In genomic region chr22:40055143-40055926, GRCh38 we compare ENCODE assay signal across 9 cellular contexts.
A peak's percentile ranks its signal among the peaks of the same experiment; 100 is the strongest.
DNase-seq lines count a peak whose midpoint lies in the region; ATAC-seq and TF ChIP-seq lines count a peak whose summit lies in the region.
"Had no signal": no experiment of that assay in that cellular context is flagged by ENCODE, and none has a peak within 500 bp of the region (broad histone marks: within the 10 kb centered on the region; RNA-seq: fewer than 3 reads in every experiment).

No MANE protein-coding gene starts in this region.

- H3K27ac ChIP-seq in CD8-positive, alpha-beta memory T cell (ENCODE audit: low read depth, low read length): peak overlapping the region; percentile 10

- ATAC-seq in GM19397 (IDR thresholded peaks at IDR 0.05; ENCODE audit: unreplicated experiment) (peak; percentile 77), HG03469 (IDR thresholded peaks at IDR 0.05; ENCODE audit: unreplicated experiment) (peak; percentile 68)
- ATAC-seq in central memory CD8-positive, alpha-beta T cell (replicated peaks; ENCODE audit: extremely low read depth, poor library complexity, severe bottlenecking): peak; percentile 94

- CTCF ChIA-PET in CD8-positive, alpha-beta memory T cell (lab: Charles Lee): interaction anchor here (0.8 to 1.9 kb wide), 5 partner anchors 8 to 136 kb away, joined by 3 to 5 read pairs (median 3); no protein-coding TSS in a partner anchor

- POLR2A ChIA-PET in CD8-positive, alpha-beta memory T cell (lab: Charles Lee): interaction anchor here (0.5 to 2.6 kb wide), 5 partner anchors 9 to 231 kb away, joined by 3 to 20 read pairs (median 4); partner anchors contain the start of gene TNRC6B

- H3K27me3 Mint-ChIP-seq in CD8-positive, alpha-beta memory T cell: peaks cover 0 to 1% of the 10 kb centered on the region in 2 donors
- H3K27me3 Mint-ChIP-seq in central memory CD8-positive, alpha-beta T cell: no peaks in the 10 kb centered on the region

- peak overlapping the region; percentile 9 for H3K4me3 ChIP-seq in CD8-positive, alpha-beta memory T cell (ENCODE audit: low read length)
- H3K4me3 ChIP-seq in HAP-1: no peak overlapping the region

- peak overlapping the region; percentile 7 to 80 (median 68) for H3K4me3 Mint-ChIP-seq in CD8-positive, alpha-beta memory T cell
- peak overlapping the region; percentile 59 for H3K4me3 Mint-ChIP-seq in central memory CD8-positive, alpha-beta T cell

- peaks cover 76 to 90% (median 90%) of the 10 kb centered on the region in 3 donors for H3K4me1 Mint-ChIP-seq in CD8-positive, alpha-beta memory T cell
- peaks cover 76% of the 10 kb centered on the region for H3K4me1 Mint-ChIP-seq in central memory CD8-positive, alpha-beta T cell

- peak in 2 of 5 donors; percentile 37 to 43 for DNase-seq in CD8-positive, alpha-beta memory T cell
- no peak for DNase-seq in central memory CD8-positive, alpha-beta T cell (ENCODE audit: low spot score in 2 of 2)
- DNase-seq in islet precursor cell: no peak
- DNase-seq in HAP-1 (ENCODE audit: low spot score in 2 of 2): no peak
- DNase-seq in DMS79 (lab: John Stamatoyannopoulos, UW): no peak
- DNase-seq in GM10266 (ENCODE audit: extremely low spot score): no peak
- DNase-seq: anterior cingulate cortex had no signal

- H3K9me3 ChIP-seq in CD8-positive, alpha-beta memory T cell (ENCODE audit: low read length): no peaks in the 10 kb centered on the region
- H3K9me3 ChIP-seq in HAP-1: no peaks in the 10 kb centered on the region

- peak overlapping the region; percentile 80 to 98 (median 88) for H3K27ac Mint-ChIP-seq in CD8-positive, alpha-beta memory T cell
- peak overlapping the region; percentile 69 for H3K27ac Mint-ChIP-seq in central memory CD8-positive, alpha-beta T cell (ENCODE audit: low read depth)

- H3K27me3 ChIP-seq in CD8-positive, alpha-beta memory T cell (ENCODE audit: insufficient read depth, low read length, poor library complexity, severe bottlenecking): no peaks in the 10 kb centered on the region
- no peaks in the 10 kb centered on the region for H3K27me3 ChIP-seq in HAP-1 (ENCODE audit: low read depth)

- no peak for TF ChIP-seq CTCF in GM10266 (IDR thresholded peaks at IDR 0.05; ENCODE audit: control insufficient read depth, insufficient read depth, low read depth, missing control alignments)

- H3K4me1 ChIP-seq in CD8-positive, alpha-beta memory T cell (ENCODE audit: insufficient read depth, low read length): peaks cover 72% of the 10 kb centered on the region
- peaks cover 30% of the 10 kb centered on the region for H3K4me1 ChIP-seq in HAP-1

- H3K9me3 Mint-ChIP-seq in CD8-positive, alpha-beta memory T cell: no peaks in the 10 kb centered on the region
- no peaks in the 10 kb centered on the region for H3K9me3 Mint-ChIP-seq in central memory CD8-positive, alpha-beta T cell

- no peaks in the 10 kb centered on the region for H3K36me3 ChIP-seq in CD8-positive, alpha-beta memory T cell (ENCODE audit: insufficient read depth, low read length)
- H3K36me3 ChIP-seq in HAP-1 (replicated peaks): no peaks in the 10 kb centered on the region

- in situ Hi-C loops in HAP-1 (cut with MboI; ENCODE audit: low sequenced_read_pairs): no loop called here

- peaks cover 0 to 22% (median 4%) of the 10 kb centered on the region in 3 donors for H3K36me3 Mint-ChIP-seq in CD8-positive, alpha-beta memory T cell
- peaks cover 17% of the 10 kb centered on the region for H3K36me3 Mint-ChIP-seq in central memory CD8-positive, alpha-beta T cell (ENCODE audit: insufficient read depth)
